Comparison of ENCODE assay signal across 25 cellular contexts in the genomic region with DNA sequence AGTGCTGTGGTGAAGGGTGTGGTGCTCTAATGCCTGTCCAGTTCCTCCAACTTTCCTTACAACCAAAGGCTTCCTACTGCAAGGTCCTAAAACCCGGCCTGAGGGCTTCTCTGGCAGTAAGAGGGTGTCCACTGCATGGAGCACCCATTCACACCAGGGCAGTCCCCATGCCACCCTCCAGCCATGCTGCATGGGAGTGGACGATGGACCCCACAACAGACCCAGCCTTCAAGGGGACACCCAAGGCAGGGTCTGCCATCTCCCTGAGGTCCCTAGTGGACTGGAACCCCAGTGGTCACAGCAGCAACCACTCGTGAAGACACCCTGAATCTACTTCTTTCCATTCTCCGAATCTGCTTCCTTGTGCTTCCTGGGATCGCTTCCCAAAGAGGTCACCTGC.
"Had no signal": no experiment of that assay in that cellular context is flagged by ENCODE, and none has a peak within 500 bp of the region (broad histone marks: within the 10 kb centered on the region; RNA-seq: fewer than 3 reads in every experiment).

No MANE protein-coding gene starts in this region.

- H3K27ac ChIP-seq: dorsolateral prefrontal cortex, esophagus muscularis mucosa, foreskin keratinocyte, gastroesophageal sphincter, heart left ventricle, hepatocyte, neural progenitor cell, psoas muscle, sigmoid colon, suprapubic skin, transverse colon had no signal

- H3K27me3 ChIP-seq: foreskin keratinocyte, hepatocyte, neural progenitor cell, transverse colon had no signal

- H3K4me1 Mint-ChIP-seq: memory B cell; naive thymus-derived CD4-positive, alpha-beta T cell; stimulated activated memory B cell treated with anti-CD40 and anti-IgM and Interleukin-4, amounts not matched to agents 10 μg/mL and 1 μg/mL and 100 μg/mL, for 72 hours had no signal

- H3K4me3 ChIP-seq: dorsolateral prefrontal cortex, esophagus muscularis mucosa, gastroesophageal sphincter, heart left ventricle, hepatocyte, lung, neural progenitor cell, psoas muscle, sigmoid colon, suprapubic skin, transverse colon had no signal

- H3K4me3 Mint-ChIP-seq: memory B cell; naive thymus-derived CD4-positive, alpha-beta T cell; nephron; neural progenitor cell; stimulated activated memory B cell treated with anti-CD40 and anti-IgM and Interleukin-4, amounts not matched to agents 10 μg/mL and 1 μg/mL and 100 μg/mL, for 72 hours; stimulated activated naive CD8-positive, alpha-beta T cell treated with anti-CD3 and anti-CD28 coated beads, Interleukin-15, Interleukin-2, amounts not matched to agents 100 ng/mL and 50 ng/mL, for 24 hours had no signal

- H3K36me3 ChIP-seq: esophagus muscularis mucosa, gastroesophageal sphincter, heart left ventricle, neural progenitor cell, sigmoid colon, suprapubic skin, transverse colon had no signal

- H3K9ac ChIP-seq: neural progenitor cell had no signal

- H3K27ac Mint-ChIP-seq: memory B cell; naive thymus-derived CD4-positive, alpha-beta T cell; nephron; neural progenitor cell; stimulated activated memory B cell treated with anti-CD40 and anti-IgM and Interleukin-4, amounts not matched to agents 10 μg/mL and 1 μg/mL and 100 μg/mL, for 72 hours; stimulated activated naive CD8-positive, alpha-beta T cell treated with anti-CD3 and anti-CD28 coated beads, Interleukin-15, Interleukin-2, amounts not matched to agents 100 ng/mL and 50 ng/mL, for 24 hours had no signal

- H2AFZ ChIP-seq: hepatocyte, neural progenitor cell had no signal

- H3K9me3 Mint-ChIP-seq: stimulated activated naive CD8-positive, alpha-beta T cell treated with anti-CD3 and anti-CD28 coated beads, Interleukin-15, Interleukin-2, amounts not matched to agents 100 ng/mL and 50 ng/mL, for 24 hours had no signal

- H3K4me2 ChIP-seq: hepatocyte, neural progenitor cell had no signal

- H3K36me3 Mint-ChIP-seq: memory B cell; naive thymus-derived CD4-positive, alpha-beta T cell; stimulated activated memory B cell treated with anti-CD40 and anti-IgM and Interleukin-4, amounts not matched to agents 10 μg/mL and 1 μg/mL and 100 μg/mL, for 72 hours had no signal

- DNase-seq: effector memory CD4-positive, alpha-beta T cell; foreskin keratinocyte; heart left ventricle; kidney; midbrain; naive thymus-derived CD4-positive, alpha-beta T cell; nucleus accumbens; psoas muscle; right cardiac atrium; sigmoid colon; stimulated activated CD4-positive, alpha-beta T cell treated with anti-CD3 and anti-CD28 coated beads, Interleukin-2, amount 100 ng/mL, for 24 hours; stimulated activated CD4-positive, alpha-beta T cell treated with anti-CD3 and anti-CD28 coated beads, Interleukin-4, amount 100 ng/mL, for 4 hours; transverse colon had no signal

- H3K27me3 Mint-ChIP-seq: stimulated activated memory B cell treated with anti-CD40 and anti-IgM and Interleukin-4, amounts not matched to agents 10 μg/mL and 1 μg/mL and 100 μg/mL, for 72 hours; stimulated activated naive CD8-positive, alpha-beta T cell treated with anti-CD3 and anti-CD28 coated beads, Interleukin-15, Interleukin-2, amounts not matched to agents 100 ng/mL and 50 ng/mL, for 24 hours had no signal

- ATAC-seq: foreskin keratinocyte; gastroesophageal sphincter; heart left ventricle; left lobe of liver; naive thymus-derived CD4-positive, alpha-beta T cell; psoas muscle; right cardiac atrium; stimulated activated memory B cell treated with anti-CD40 and anti-IgM and Interleukin-4, amounts not matched to agents 10 μg/mL and 1 μg/mL and 100 μg/mL, for 72 hours had no signal

- H3K4me1 ChIP-seq: esophagus muscularis mucosa, foreskin keratinocyte, gastroesophageal sphincter, heart left ventricle, neural progenitor cell, psoas muscle, sigmoid colon, suprapubic skin, transverse colon had no signal

- H3K9me3 ChIP-seq: psoas muscle had no signal
